In the genomic region with DNA sequence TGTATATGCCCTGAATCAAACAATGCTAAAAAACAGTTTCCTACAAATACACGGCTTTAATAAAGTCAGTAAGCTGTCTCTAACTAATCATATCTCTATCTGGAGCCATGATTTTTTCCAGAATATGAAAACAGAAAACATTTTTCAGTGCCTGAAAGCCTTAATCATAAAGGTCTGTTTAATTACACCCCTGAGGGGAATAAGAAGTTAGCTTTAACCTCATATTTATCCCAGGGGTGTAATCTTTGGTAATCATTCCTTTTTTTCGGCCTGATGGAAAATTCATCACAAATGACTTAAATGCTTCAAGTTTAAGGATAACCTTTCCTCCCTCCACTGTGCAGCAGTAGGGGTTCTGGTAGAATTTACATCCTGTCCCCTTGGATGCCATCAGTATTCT, we compare ENCODE assay signal across 20 cellular contexts.
A peak's percentile ranks its signal among the peaks of the same experiment; 100 is the strongest.
DNase-seq lines count a peak whose midpoint lies in the region; ATAC-seq and TF ChIP-seq lines count a peak whose summit lies in the region.
"Had no signal": no experiment of that assay in that cellular context is flagged by ENCODE, and none has a peak within 500 bp of the region (broad histone marks: within the 10 kb centered on the region; RNA-seq: fewer than 3 reads in every experiment).

No MANE protein-coding gene starts in this region.

- no peak overlapping the region for H3K4me2 ChIP-seq in SK-N-SH
- no peak overlapping the region for H3K4me2 ChIP-seq in mesendoderm (ENCODE audit: low read length)
- H3K4me2 ChIP-seq in mesenchymal stem cell (ENCODE audit: low read length, poor library complexity, severe bottlenecking): no peak overlapping the region
- H3K4me2 ChIP-seq: GM23338 had no signal

- H3K27me3 Mint-ChIP-seq in WTC11 (ENCODE audit: low read depth) (no peaks in the 10 kb centered on the region), type B pancreatic cell (no peaks in the 10 kb centered on the region)
- H3K27me3 Mint-ChIP-seq in activated CD8-positive, alpha-beta T cell treated with anti-CD3 and anti-CD28 coated beads for 36 hours: no peaks in the 10 kb centered on the region
- H3K27me3 Mint-ChIP-seq: CD4-positive, alpha-beta memory T cell had no signal

- peak overlapping the region in 1 of 2 experiments; percentile 39; a peak in 1 of 4 replicates for H3K27ac ChIP-seq in SK-N-SH (ENCODE audit: low read depth in 2 of 2, low read length in 1 of 2)
- H3K27ac ChIP-seq in mesendoderm (ENCODE audit: low read depth, low read length): no peak overlapping the region
- no peak overlapping the region for H3K27ac ChIP-seq in mesenchymal stem cell (ENCODE audit: low read length, poor library complexity, severe bottlenecking)
- H3K27ac ChIP-seq: 22Rv1 had no signal

- no peak for TF ChIP-seq RAD21 in SK-N-SH (IDR thresholded peaks at IDR 0.05; ENCODE audit: low read length)

- peaks cover 5% of the 10 kb centered on the region; the same call in 1 of the 2 replicates for H3K36me3 Mint-ChIP-seq in WTC11
- peaks cover 12% of the 10 kb centered on the region for H3K36me3 Mint-ChIP-seq in type B pancreatic cell
- peaks cover 1% of the 10 kb centered on the region for H3K36me3 Mint-ChIP-seq in activated CD8-positive, alpha-beta T cell treated with anti-CD3 and anti-CD28 coated beads for 36 hours (ENCODE audit: low read depth)

- peak overlapping the region; percentile 58; the same call in 1 of the 2 replicates for H3K27ac Mint-ChIP-seq in WTC11
- H3K27ac Mint-ChIP-seq in type B pancreatic cell: no peak overlapping the region
- no peak overlapping the region for H3K27ac Mint-ChIP-seq in activated CD8-positive, alpha-beta T cell treated with anti-CD3 and anti-CD28 coated beads for 36 hours
- H3K27ac Mint-ChIP-seq: CD4-positive, alpha-beta memory T cell; GM23338; H9; HFFc6 had no signal

- H3K36me3 ChIP-seq in SK-N-SH (replicated peaks in 1 of 2; ENCODE audit: control insufficient read depth in 1 of 2, insufficient read depth in 2 of 2, low read length in 1 of 2) (peaks cover 4 to 9% of the 10 kb centered on the region in 2 experiments), mesendoderm (ENCODE audit: control insufficient read depth, insufficient read depth, low read length) (no peaks in the 10 kb centered on the region), mesenchymal stem cell (ENCODE audit: control insufficient read depth in 1 of 2, insufficient read depth in 2 of 2, low read depth in 1 of 2, low read length in 2 of 2) (peaks cover 7 to 14% of the 10 kb centered on the region in 2 experiments)

- CTCF ChIA-PET in SK-N-SH (lab: Yijun Ruan, JAX) (interaction anchor here (1.6 to 3.6 kb wide), 2 partner anchors 20 to 854 kb away, joined by 4 to 23 read pairs; no protein-coding TSS in a partner anchor), WTC11 (lab: Charles Lee) (no interaction called here)
- CTCF ChIA-PET in activated CD8-positive, alpha-beta T cell treated with anti-CD3 and anti-CD28 coated beads for 36 hours (lab: Charles Lee): no interaction called here

- H2BK120ac ChIP-seq in mesendoderm (ENCODE audit: low read depth, low read length) (no peak overlapping the region), mesenchymal stem cell (ENCODE audit: low read depth, low read length) (no peak overlapping the region)

- H3K23ac ChIP-seq in mesendoderm (ENCODE audit: low read length) (no peak overlapping the region), mesenchymal stem cell (ENCODE audit: low read length in 2 of 2) (no peak overlapping the region)

- H3K4me1 ChIP-seq in SK-N-SH (ENCODE audit: control insufficient read depth in 1 of 2, insufficient read depth in 2 of 2, low read depth in 1 of 2, low read length in 1 of 2) (peaks cover 0 to 4% of the 10 kb centered on the region in 2 experiments; a peak in 2 of 4 replicates), mesendoderm (ENCODE audit: control insufficient read depth, low read depth, low read length) (no peaks in the 10 kb centered on the region), mesenchymal stem cell (ENCODE audit: control insufficient read depth, insufficient read depth, low read depth, low read length) (no peaks in the 10 kb centered on the region)

- no peaks in the 10 kb centered on the region for H3K79me2 ChIP-seq in SK-N-SH (ENCODE audit: insufficient read depth)
- H3K79me2 ChIP-seq in mesendoderm (ENCODE audit: control insufficient read depth, insufficient read depth, low read length): no peaks in the 10 kb centered on the region

- intact Hi-C loops in activated CD8-positive, alpha-beta T cell treated with anti-CD3 and anti-CD28 coated beads for 36 hours (cut with micrococcal nuclease): no loop called here
- intact Hi-C loops in cardiac septum (cut with DNase I): no loop called here

- H3K4me3 ChIP-seq in SK-N-SH (ENCODE audit: low read depth in 2 of 2, low read length in 1 of 2) (no peak overlapping the region), mesendoderm (ENCODE audit: low read length) (no peak overlapping the region), mesenchymal stem cell (ENCODE audit: insufficient read depth in 1 of 2, low read depth in 1 of 2, low read length in 2 of 2) (no peak overlapping the region)
- H3K4me3 ChIP-seq: GM23338 had no signal

- peaks cover 7% of the 10 kb centered on the region for H3F3A ChIP-seq in SK-N-SH (replicated peaks; ENCODE audit: insufficient read depth)

- no peak overlapping the region for H3K9ac ChIP-seq in SK-N-SH
- no peak overlapping the region for H3K9ac ChIP-seq in mesendoderm (ENCODE audit: low read length)
- no peak overlapping the region for H3K9ac ChIP-seq in mesenchymal stem cell (ENCODE audit: low read length)

- DNase-seq in SK-N-SH (peak; percentile 41), WTC11 (ENCODE audit: low spot score) (no peak), mesendoderm (peak; percentile 27), type B pancreatic cell (ENCODE audit: extremely low spot score, unreplicated experiment) (no peak), cardiac septum (ENCODE audit: low spot score) (no peak), mesenchymal stem cell (no peak)
- DNase-seq in activated CD8-positive, alpha-beta T cell treated with anti-CD3 and anti-CD28 coated beads for 36 hours: no peak
- DNase-seq: C1 segment of cervical spinal cord; Calu3; CD4-positive, alpha-beta memory T cell; COR-L47; DMS53; DMS79 treated with DMSO at 0.1 percent for 48 hours; GF-D8; H9; HFFc6 had no signal

- 55% methylated on average over 2 of the region's 2 CpGs for WGBS in SK-N-SH (ENCODE audit: low lambda C conversion rate)
- no CpG with 5 or more reads among the region's 2 CpGs for WGBS in mesendoderm (ENCODE audit: extremely low coverage, insufficient coverage, low lambda C conversion rate)
- WGBS in mesenchymal stem cell: 95% methylated on average over 1 of the region's 2 CpGs

- ATAC-seq in SK-N-SH treated with all-trans-retinoic acid at 6 μM for 48 hours: no peak
- no peak for ATAC-seq in WTC11
- no peak for ATAC-seq in activated CD8-positive, alpha-beta T cell treated with anti-CD3 and anti-CD28 coated beads for 36 hours
- ATAC-seq: GM23338, HCT116 had no signal

- H2AK5ac ChIP-seq in mesendoderm (ENCODE audit: low read length) (no peak overlapping the region), mesenchymal stem cell (ENCODE audit: low read length, severe bottlenecking) (no peak overlapping the region)

- POLR2A ChIA-PET in SK-N-SH (lab: Yijun Ruan, JAX): no interaction called here
- POLR2A ChIA-PET in WTC11 (lab: Charles Lee): interaction anchor here (0.6 kb wide), 1 partner anchor 248 kb away, joined by 4 read pairs; no protein-coding TSS in a partner anchor
- POLR2A ChIA-PET in activated CD8-positive, alpha-beta T cell treated with anti-CD3 and anti-CD28 coated beads for 36 hours (lab: Charles Lee): no interaction called here

- H2BK15ac ChIP-seq in mesendoderm (replicated peaks; ENCODE audit: low read depth) (no peak overlapping the region), mesenchymal stem cell (ENCODE audit: low read depth, poor library complexity, severe bottlenecking) (no peak overlapping the region)

- no peak overlapping the region for H4K5ac ChIP-seq in mesendoderm (ENCODE audit: low read length)

- no peak overlapping the region for H3K14ac ChIP-seq in mesenchymal stem cell (ENCODE audit: low read length in 2 of 2)

- no peak overlapping the region for H2BK12ac ChIP-seq in mesenchymal stem cell (ENCODE audit: low read length in 2 of 2)

- no peak overlapping the region for H4K91ac ChIP-seq in mesenchymal stem cell (ENCODE audit: low read length)

- H3K9me2 ChIP-seq in SK-N-SH: no peaks in the 10 kb centered on the region

- peak in 1 of 2 experiments; percentile 68; a peak in 2 of 4 replicates for TF ChIP-seq EP300 in SK-N-SH (IDR thresholded peaks at IDR 0.05; ENCODE audit: borderline replicate concordance in 1 of 2, low read depth in 1 of 2, low read length in 1 of 2)

- H3K4ac ChIP-seq in mesendoderm (ENCODE audit: low read depth, low read length): no peak overlapping the region
- H3K4ac ChIP-seq in mesenchymal stem cell (ENCODE audit: low read depth in 1 of 2, low read length in 2 of 2): no peak overlapping the region

- no peak overlapping the region for H3K4me3 Mint-ChIP-seq in WTC11
- H3K4me3 Mint-ChIP-seq in type B pancreatic cell: peak overlapping the region; percentile 16
- H3K4me3 Mint-ChIP-seq in activated CD8-positive, alpha-beta T cell treated with anti-CD3 and anti-CD28 coated beads for 36 hours: no peak overlapping the region
- H3K4me3 Mint-ChIP-seq: CD4-positive, alpha-beta memory T cell; GM23338; H9; HFFc6 had no signal

- no peaks in the 10 kb centered on the region for H4K20me1 ChIP-seq in SK-N-SH (ENCODE audit: insufficient read depth)

- H2AFZ ChIP-seq in SK-N-SH (ENCODE audit: low read depth) (no peak overlapping the region), mesenchymal stem cell (ENCODE audit: low read depth, low read length) (no peak overlapping the region)
- H2AFZ ChIP-seq: GM23338 had no signal

- H3K79me1 ChIP-seq in mesendoderm (ENCODE audit: low read length): peaks cover 2% of the 10 kb centered on the region
- peaks cover 4% of the 10 kb centered on the region for H3K79me1 ChIP-seq in mesenchymal stem cell (replicated peaks; ENCODE audit: low read length, poor library complexity, severe bottlenecking)

- H3K56ac ChIP-seq in mesendoderm (ENCODE audit: low read length): no peak overlapping the region

- H3K9me3 Mint-ChIP-seq in WTC11: no peaks in the 10 kb centered on the region; the same call in 1 of the 2 replicates
- no peaks in the 10 kb centered on the region for H3K9me3 Mint-ChIP-seq in type B pancreatic cell
- no peaks in the 10 kb centered on the region for H3K9me3 Mint-ChIP-seq in activated CD8-positive, alpha-beta T cell treated with anti-CD3 and anti-CD28 coated beads for 36 hours
- H3K9me3 Mint-ChIP-seq: CD4-positive, alpha-beta memory T cell; GM23338; H9; HFFc6 had no signal

- no peak overlapping the region for H4K8ac ChIP-seq in mesendoderm (ENCODE audit: low read depth, low read length)
- no peak overlapping the region for H4K8ac ChIP-seq in mesenchymal stem cell (ENCODE audit: low read length)

- H3K27me3 ChIP-seq in SK-N-SH (ENCODE audit: insufficient read depth): no peaks in the 10 kb centered on the region
- no peaks in the 10 kb centered on the region for H3K27me3 ChIP-seq in mesendoderm (ENCODE audit: insufficient read depth, low read length, poor library complexity)
- no peaks in the 10 kb centered on the region for H3K27me3 ChIP-seq in mesenchymal stem cell (ENCODE audit: control insufficient read depth in 1 of 2, insufficient read depth in 1 of 2, low read length in 2 of 2)

- H3K4me1 Mint-ChIP-seq in WTC11 (peaks cover 8% of the 10 kb centered on the region), type B pancreatic cell (ENCODE audit: unreplicated experiment) (peaks cover 43% of the 10 kb centered on the region)
- H3K4me1 Mint-ChIP-seq in activated CD8-positive, alpha-beta T cell treated with anti-CD3 and anti-CD28 coated beads for 36 hours (ENCODE audit: low read depth): no peaks in the 10 kb centered on the region

- TF ChIP-seq CTCF in SK-N-SH (IDR thresholded peaks at IDR 0.05) (no peak), WTC11 (IDR thresholded peaks at IDR 0.05) (no peak), type B pancreatic cell (conservative IDR thresholded peaks at IDR 0.05) (no peak)
- TF ChIP-seq CTCF in activated CD8-positive, alpha-beta T cell treated with anti-CD3 and anti-CD28 coated beads for 36 hours (IDR thresholded peaks at IDR 0.05): no peak

- H3K18ac ChIP-seq in mesendoderm (ENCODE audit: low read length) (no peak overlapping the region), mesenchymal stem cell (ENCODE audit: low read depth in 1 of 2, low read length in 2 of 2) (no peak overlapping the region)

- no peaks in the 10 kb centered on the region for H3K9me3 ChIP-seq in SK-N-SH
- H3K9me3 ChIP-seq in mesenchymal stem cell (ENCODE audit: control insufficient read depth, low read length): no peaks in the 10 kb centered on the region

- H2BK5ac ChIP-seq in mesendoderm (ENCODE audit: low read length): no peak overlapping the region
- H2BK5ac ChIP-seq in mesenchymal stem cell (ENCODE audit: low read depth, low read length, poor library complexity, severe bottlenecking): no peak overlapping the region

Comparison
In these comparisons a context has a peak if more than half of its experiments do, and no peak if none do; other contexts are left out.
1. DNase-seq: peak in SK-N-SH (single experiment) and mesendoderm (single experiment); none in WTC11 (single experiment), type B pancreatic cell (single experiment), activated CD8-positive, alpha-beta T cell treated with anti-CD3 and anti-CD28 coated beads for 36 hours (single experiment), cardiac septum (single experiment) and mesenchymal stem cell (single experiment).